ENCODE assay signal across 8 cellular contexts in the genomic region with DNA sequence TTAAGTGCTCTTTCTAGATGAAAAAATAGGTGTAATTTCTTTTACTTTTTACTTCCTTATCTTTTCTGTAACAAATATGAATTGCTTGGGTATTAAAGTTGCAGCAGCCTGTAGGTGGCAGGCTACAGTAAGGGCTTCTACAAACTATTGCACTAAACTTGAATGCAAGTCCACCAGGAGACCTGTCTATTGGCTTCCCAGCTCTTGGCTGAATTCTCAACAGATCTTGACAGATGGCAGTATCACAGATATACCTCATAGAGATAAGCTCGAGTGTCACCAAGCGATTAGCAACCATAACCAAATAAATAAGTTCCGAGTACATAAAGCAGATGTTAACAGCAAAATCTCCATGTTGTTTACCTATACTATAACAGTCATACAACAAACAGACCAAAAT.
DNase-seq lines count a peak whose midpoint lies in the region; ATAC-seq and TF ChIP-seq lines count a peak whose summit lies in the region.

No MANE protein-coding gene starts in this region.

- no peaks in the 10 kb centered on the region for H3K9me2 ChIP-seq in Loucy (replicated peaks; ENCODE audit: low read depth, low read length)

- no peak for ATAC-seq in stimulated activated memory B cell treated with anti-CD40 and anti-IgM and Interleukin-4, amounts not matched to agents 10 μg/mL and 1 μg/mL and 100 μg/mL, for 72 hours
- ATAC-seq in GM19328 (IDR thresholded peaks at IDR 0.05; ENCODE audit: unreplicated experiment): no peak

- TF ChIP-seq CTCF in Loucy (conservative IDR thresholded peaks at IDR 0.05; ENCODE audit: low read length): peak; percentile 89

- H2AFZ ChIP-seq in Loucy (ENCODE audit: low read length): 0 out of 2 replicates have a peak overlapping the region, but pooled peaks have one; percentile 0

- peak overlapping the region; percentile 9 for H3K4me2 ChIP-seq in Loucy (ENCODE audit: low read depth, low read length, poor library complexity, severe bottlenecking)

- H3K4me1 ChIP-seq in Loucy (ENCODE audit: insufficient read depth, low read length, poor library complexity, severe bottlenecking): peaks cover 15% of the 10 kb centered on the region

- H3K79me2 ChIP-seq in Loucy (ENCODE audit: insufficient read depth, low read length): peaks cover 7% of the 10 kb centered on the region; the same call in 1 of the 2 replicates

- peak overlapping the region; percentile 31 for H3K27ac Mint-ChIP-seq in stimulated activated memory B cell treated with anti-CD40 and anti-IgM and Interleukin-4, amounts not matched to agents 10 μg/mL and 1 μg/mL and 100 μg/mL, for 72 hours

- DNase-seq in NCI-H2196 (lab: John Stamatoyannopoulos, UW; ENCODE audit: unreplicated experiment): peak; percentile 25
- no peak for DNase-seq in NCI-H2196 treated with DMSO at 0.1 percent for 48 hours (lab: John Stamatoyannopoulos, UW; ENCODE audit: unreplicated experiment)
- peak; percentile 5 for DNase-seq in T1000 (lab: John Stamatoyannopoulos, UW)
- DNase-seq in central memory CD4-positive, alpha-beta T cell: peak; percentile 48
- peak; percentile 65 for DNase-seq in kidney tubule cell (ENCODE audit: low spot score)

- no peaks in the 10 kb centered on the region for H3K27me3 Mint-ChIP-seq in stimulated activated memory B cell treated with anti-CD40 and anti-IgM and Interleukin-4, amounts not matched to agents 10 μg/mL and 1 μg/mL and 100 μg/mL, for 72 hours

- H3F3A ChIP-seq in Loucy (ENCODE audit: low read depth): no peaks in the 10 kb centered on the region

- H3K9me3 Mint-ChIP-seq in stimulated activated memory B cell treated with anti-CD40 and anti-IgM and Interleukin-4, amounts not matched to agents 10 μg/mL and 1 μg/mL and 100 μg/mL, for 72 hours: no peaks in the 10 kb centered on the region

- no peak overlapping the region for H3K4me3 Mint-ChIP-seq in stimulated activated memory B cell treated with anti-CD40 and anti-IgM and Interleukin-4, amounts not matched to agents 10 μg/mL and 1 μg/mL and 100 μg/mL, for 72 hours

- H3K4me1 Mint-ChIP-seq in stimulated activated memory B cell treated with anti-CD40 and anti-IgM and Interleukin-4, amounts not matched to agents 10 μg/mL and 1 μg/mL and 100 μg/mL, for 72 hours: peaks cover 32% of the 10 kb centered on the region

- H3K4me3 ChIP-seq in Loucy (ENCODE audit: low read length, poor library complexity, severe bottlenecking): no peak overlapping the region

- H3K9ac ChIP-seq in Loucy (ENCODE audit: low read depth, low read length, poor library complexity, severe bottlenecking): no peak overlapping the region

- H3K27me3 ChIP-seq in Loucy (ENCODE audit: insufficient read depth, low read length, poor library complexity, severe bottlenecking): no peaks in the 10 kb centered on the region

- H4K20me1 ChIP-seq in Loucy (ENCODE audit: insufficient read depth, low read length, poor library complexity, severe bottlenecking): no peaks in the 10 kb centered on the region

- H3K36me3 ChIP-seq in Loucy (ENCODE audit: insufficient read depth, low read length): peaks cover 12% of the 10 kb centered on the region; the same call in 1 of the 2 replicates

- H3K36me3 Mint-ChIP-seq in stimulated activated memory B cell treated with anti-CD40 and anti-IgM and Interleukin-4, amounts not matched to agents 10 μg/mL and 1 μg/mL and 100 μg/mL, for 72 hours: peaks cover 19% of the 10 kb centered on the region

- no peaks in the 10 kb centered on the region for H3K9me3 ChIP-seq in Loucy (ENCODE audit: insufficient read depth, low read depth, low read length)
